In genomic region chr22:19292262-19293230, GRCh38 we compare ENCODE assay signal across 1 cellular context.
TF ChIP-seq lines count a peak whose summit lies in the region.

No MANE protein-coding gene starts in this region.

TF ChIP-seq in K562, 482 proteins besides CTCF, POLR2A, EP300 and RAD21 (continued from another document and continues in another):
- TF ChIP-seq ATF6 (CRISPR knock-in tag; IDR thresholded peaks at IDR 0.05) (no peak), MTA3 (IDR thresholded peaks at IDR 0.05; ENCODE audit: borderline replicate concordance) (no peak; the same call in 1 of the 2 replicates), CEBPZ (IDR thresholded peaks at IDR 0.05; ENCODE audit: borderline replicate concordance, low read depth, low read length) (no peak), HBP1 (CRISPR knock-in tag; IDR thresholded peaks at IDR 0.05) (no peak), SRSF3 (IDR thresholded peaks at IDR 0.05; ENCODE audit: insufficient read depth, low read length) (no peak), TAF7 (tag; IDR thresholded peaks at IDR 0.05) (no peak), CHAMP1 (IDR thresholded peaks at IDR 0.05) (no peak), ZNF384 (IDR thresholded peaks at IDR 0.05; ENCODE audit: low read depth, low read length) (no peak), E2F3 (CRISPR knock-in tag; IDR thresholded peaks at IDR 0.05) (no peak), SNRNP70 (optimal IDR thresholded peaks at IDR 0.05; ENCODE audit: low read depth, low read length) (no peak), FOXJ3 (CRISPR knock-in tag; IDR thresholded peaks at IDR 0.05) (no peak), GABPA (tag; conservative IDR thresholded peaks at IDR 0.05; ENCODE audit: low read depth) (no peak), ARNT (IDR thresholded peaks at IDR 0.05) (no peak; a peak in 1 of 4 replicates), NR3C1 (CRISPR knock-in tag; IDR thresholded peaks at IDR 0.05) (no peak), CBX8 (IDR thresholded peaks at IDR 0.05; ENCODE audit: borderline replicate concordance, extremely low read depth, low read depth, low read length, poor library complexity, severe bottlenecking) (no peak), MAFK (IDR thresholded peaks at IDR 0.05; ENCODE audit: low read length) (0 out of 2 replicates have a peak, but pooled peaks have one; percentile 1), POLR2AphosphoS2 (IDR thresholded peaks at IDR 0.05; ENCODE audit: low read length) (no peak), KLF10 (CRISPR knock-in tag; IDR thresholded peaks at IDR 0.05) (no peak), DNMT1 (IDR thresholded peaks at IDR 0.05) (no peak), SAP30 (IDR thresholded peaks at IDR 0.05; ENCODE audit: borderline replicate concordance, insufficient read depth, low read depth, low read length, poor library complexity, severe bottlenecking) (no peak), U2AF1 (optimal IDR thresholded peaks at IDR 0.05; ENCODE audit: low read depth, low read length) (no peak), RB1 (IDR thresholded peaks at IDR 0.05; ENCODE audit: low read depth) (no peak), ZNF583 (CRISPR knock-in tag; IDR thresholded peaks at IDR 0.05) (peak; percentile 19; the same call in 1 of the 2 replicates), ZNF696 (CRISPR knock-in tag; conservative IDR thresholded peaks at IDR 0.05) (no peak), CC2D1A (IDR thresholded peaks at IDR 0.05) (0 out of 2 replicates have a peak, but pooled peaks have one; percentile 10), ZNF174 (CRISPR knock-in tag; IDR thresholded peaks at IDR 0.05) (no peak), ZNF124 (CRISPR knock-in tag; IDR thresholded peaks at IDR 0.05) (no peak), MEF2D (tag; conservative IDR thresholded peaks at IDR 0.05; ENCODE audit: low read depth) (peak; percentile 60; the same call in 1 of the 2 replicates), CTBP1 (IDR thresholded peaks at IDR 0.05; ENCODE audit: borderline replicate concordance) (peak; percentile 84; the same call in 1 of the 2 replicates), ETS2 (tag; IDR thresholded peaks at IDR 0.05; ENCODE audit: borderline replicate concordance, poor library complexity, severe bottlenecking) (no peak), MECOM (CRISPR knock-in tag; IDR thresholded peaks at IDR 0.05) (no peak), KDM2B (CRISPR knock-in tag; IDR thresholded peaks at IDR 0.05) (peak; percentile 70; the same call in 1 of the 2 replicates), CREB5 (CRISPR knock-in tag; IDR thresholded peaks at IDR 0.05) (no peak), KAT2B (IDR thresholded peaks at IDR 0.05; ENCODE audit: low read depth, low read length) (no peak)
- TF ChIP-seq, protein P1, sequence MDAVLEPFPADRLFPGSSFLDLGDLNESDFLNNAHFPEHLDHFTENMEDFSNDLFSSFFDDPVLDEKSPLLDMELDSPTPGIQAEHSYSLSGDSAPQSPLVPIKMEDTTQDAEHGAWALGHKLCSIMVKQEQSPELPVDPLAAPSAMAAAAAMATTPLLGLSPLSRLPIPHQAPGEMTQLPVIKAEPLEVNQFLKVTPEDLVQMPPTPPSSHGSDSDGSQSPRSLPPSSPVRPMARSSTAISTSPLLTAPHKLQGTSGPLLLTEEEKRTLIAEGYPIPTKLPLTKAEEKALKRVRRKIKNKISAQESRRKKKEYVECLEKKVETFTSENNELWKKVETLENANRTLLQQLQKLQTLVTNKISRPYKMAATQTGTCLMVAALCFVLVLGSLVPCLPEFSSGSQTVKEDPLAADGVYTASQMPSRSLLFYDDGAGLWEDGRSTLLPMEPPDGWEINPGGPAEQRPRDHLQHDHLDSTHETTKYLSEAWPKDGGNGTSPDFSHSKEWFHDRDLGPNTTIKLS (IDR thresholded peaks at IDR 0.05; ENCODE audit: borderline replicate concordance, low read depth), result peak; percentile 68; the same call in 1 of the 2 replicates
- TF ChIP-seq, protein P2, sequence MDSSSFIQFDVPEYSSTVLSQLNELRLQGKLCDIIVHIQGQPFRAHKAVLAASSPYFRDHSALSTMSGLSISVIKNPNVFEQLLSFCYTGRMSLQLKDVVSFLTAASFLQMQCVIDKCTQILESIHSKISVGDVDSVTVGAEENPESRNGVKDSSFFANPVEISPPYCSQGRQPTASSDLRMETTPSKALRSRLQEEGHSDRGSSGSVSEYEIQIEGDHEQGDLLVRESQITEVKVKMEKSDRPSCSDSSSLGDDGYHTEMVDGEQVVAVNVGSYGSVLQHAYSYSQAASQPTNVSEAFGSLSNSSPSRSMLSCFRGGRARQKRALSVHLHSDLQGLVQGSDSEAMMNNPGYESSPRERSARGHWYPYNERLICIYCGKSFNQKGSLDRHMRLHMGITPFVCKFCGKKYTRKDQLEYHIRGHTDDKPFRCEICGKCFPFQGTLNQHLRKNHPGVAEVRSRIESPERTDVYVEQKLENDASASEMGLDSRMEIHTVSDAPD (CRISPR knock-in tag; IDR thresholded peaks at IDR 0.05), result no peak
- TF ChIP-seq, protein P3, sequence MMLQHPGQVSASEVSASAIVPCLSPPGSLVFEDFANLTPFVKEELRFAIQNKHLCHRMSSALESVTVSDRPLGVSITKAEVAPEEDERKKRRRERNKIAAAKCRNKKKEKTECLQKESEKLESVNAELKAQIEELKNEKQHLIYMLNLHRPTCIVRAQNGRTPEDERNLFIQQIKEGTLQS (IDR thresholded peaks at IDR 0.05), result no peak
- TF ChIP-seq, protein P3 (CRISPR knock-in tag; conservative IDR thresholded peaks at IDR 0.05), result no peak
- TF ChIP-seq, protein P4, sequence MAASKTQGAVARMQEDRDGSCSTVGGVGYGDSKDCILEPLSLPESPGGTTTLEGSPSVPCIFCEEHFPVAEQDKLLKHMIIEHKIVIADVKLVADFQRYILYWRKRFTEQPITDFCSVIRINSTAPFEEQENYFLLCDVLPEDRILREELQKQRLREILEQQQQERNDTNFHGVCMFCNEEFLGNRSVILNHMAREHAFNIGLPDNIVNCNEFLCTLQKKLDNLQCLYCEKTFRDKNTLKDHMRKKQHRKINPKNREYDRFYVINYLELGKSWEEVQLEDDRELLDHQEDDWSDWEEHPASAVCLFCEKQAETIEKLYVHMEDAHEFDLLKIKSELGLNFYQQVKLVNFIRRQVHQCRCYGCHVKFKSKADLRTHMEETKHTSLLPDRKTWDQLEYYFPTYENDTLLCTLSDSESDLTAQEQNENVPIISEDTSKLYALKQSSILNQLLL (CRISPR knock-in tag; IDR thresholded peaks at IDR 0.05; ENCODE audit: borderline replicate concordance), result no peak
- TF ChIP-seq, protein P5, sequence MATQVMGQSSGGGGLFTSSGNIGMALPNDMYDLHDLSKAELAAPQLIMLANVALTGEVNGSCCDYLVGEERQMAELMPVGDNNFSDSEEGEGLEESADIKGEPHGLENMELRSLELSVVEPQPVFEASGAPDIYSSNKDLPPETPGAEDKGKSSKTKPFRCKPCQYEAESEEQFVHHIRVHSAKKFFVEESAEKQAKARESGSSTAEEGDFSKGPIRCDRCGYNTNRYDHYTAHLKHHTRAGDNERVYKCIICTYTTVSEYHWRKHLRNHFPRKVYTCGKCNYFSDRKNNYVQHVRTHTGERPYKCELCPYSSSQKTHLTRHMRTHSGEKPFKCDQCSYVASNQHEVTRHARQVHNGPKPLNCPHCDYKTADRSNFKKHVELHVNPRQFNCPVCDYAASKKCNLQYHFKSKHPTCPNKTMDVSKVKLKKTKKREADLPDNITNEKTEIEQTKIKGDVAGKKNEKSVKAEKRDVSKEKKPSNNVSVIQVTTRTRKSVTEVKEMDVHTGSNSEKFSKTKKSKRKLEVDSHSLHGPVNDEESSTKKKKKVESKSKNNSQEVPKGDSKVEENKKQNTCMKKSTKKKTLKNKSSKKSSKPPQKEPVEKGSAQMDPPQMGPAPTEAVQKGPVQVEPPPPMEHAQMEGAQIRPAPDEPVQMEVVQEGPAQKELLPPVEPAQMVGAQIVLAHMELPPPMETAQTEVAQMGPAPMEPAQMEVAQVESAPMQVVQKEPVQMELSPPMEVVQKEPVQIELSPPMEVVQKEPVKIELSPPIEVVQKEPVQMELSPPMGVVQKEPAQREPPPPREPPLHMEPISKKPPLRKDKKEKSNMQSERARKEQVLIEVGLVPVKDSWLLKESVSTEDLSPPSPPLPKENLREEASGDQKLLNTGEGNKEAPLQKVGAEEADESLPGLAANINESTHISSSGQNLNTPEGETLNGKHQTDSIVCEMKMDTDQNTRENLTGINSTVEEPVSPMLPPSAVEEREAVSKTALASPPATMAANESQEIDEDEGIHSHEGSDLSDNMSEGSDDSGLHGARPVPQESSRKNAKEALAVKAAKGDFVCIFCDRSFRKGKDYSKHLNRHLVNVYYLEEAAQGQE (CRISPR knock-in tag; IDR thresholded peaks at IDR 0.05; ENCODE audit: low read depth), result peak; percentile 10; the same call in 1 of the 2 replicates
